ENCODE assay signal across 8 cellular contexts in the genomic region with DNA sequence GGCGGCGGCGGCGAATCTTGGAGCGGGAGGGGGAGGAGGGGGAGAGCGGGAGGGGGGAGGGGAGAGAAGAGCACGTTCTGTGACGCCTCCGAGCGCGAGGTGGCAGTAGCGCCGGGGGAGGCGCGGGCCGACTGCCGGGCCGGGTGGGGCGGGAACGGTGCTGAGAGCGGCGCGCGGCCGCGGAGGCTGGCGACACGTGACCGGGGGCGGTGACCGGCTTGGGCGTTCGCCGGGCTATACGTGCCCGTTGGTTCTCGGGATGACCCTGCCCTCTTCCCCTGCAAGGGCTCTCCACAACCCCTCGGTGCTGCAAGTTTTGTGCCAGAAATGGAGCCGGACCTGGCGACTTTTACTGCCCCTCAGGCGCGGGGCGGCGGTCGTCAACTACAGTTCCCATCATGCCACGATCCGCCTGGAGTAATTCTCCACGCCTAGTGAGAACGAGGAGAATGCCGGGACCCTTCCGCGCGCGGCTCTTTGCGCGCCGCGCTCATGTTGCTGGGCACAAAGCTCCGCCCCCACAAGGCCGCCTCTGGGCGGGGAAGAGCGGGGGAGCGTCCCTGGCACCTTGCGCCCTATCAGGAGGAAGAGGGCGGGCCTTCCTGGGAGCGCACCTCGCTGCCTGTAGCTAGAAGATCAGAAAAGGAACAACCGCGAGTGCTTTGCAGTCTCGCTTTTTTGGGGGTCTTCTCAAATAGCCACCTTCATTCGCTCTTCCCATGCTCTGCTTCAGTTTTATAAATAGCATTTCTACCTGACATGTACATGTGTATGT. TPM values are rescaled to one million over a fixed set of nuclear protein-coding genes. Genes with fewer than 3 reads are reported as not detected.
DNase-seq lines count a peak whose midpoint lies in the region; ATAC-seq and TF ChIP-seq lines count a peak whose summit lies in the region.

A gene with protein sequence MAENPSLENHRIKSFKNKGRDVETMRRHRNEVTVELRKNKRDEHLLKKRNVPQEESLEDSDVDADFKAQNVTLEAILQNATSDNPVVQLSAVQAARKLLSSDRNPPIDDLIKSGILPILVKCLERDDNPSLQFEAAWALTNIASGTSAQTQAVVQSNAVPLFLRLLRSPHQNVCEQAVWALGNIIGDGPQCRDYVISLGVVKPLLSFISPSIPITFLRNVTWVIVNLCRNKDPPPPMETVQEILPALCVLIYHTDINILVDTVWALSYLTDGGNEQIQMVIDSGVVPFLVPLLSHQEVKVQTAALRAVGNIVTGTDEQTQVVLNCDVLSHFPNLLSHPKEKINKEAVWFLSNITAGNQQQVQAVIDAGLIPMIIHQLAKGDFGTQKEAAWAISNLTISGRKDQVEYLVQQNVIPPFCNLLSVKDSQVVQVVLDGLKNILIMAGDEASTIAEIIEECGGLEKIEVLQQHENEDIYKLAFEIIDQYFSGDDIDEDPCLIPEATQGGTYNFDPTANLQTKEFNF (minus strand): TSS at position 133 of the 775 bp plus-strand sequence. CDS start 176 bp downstream, outside the sequence.

- ATAC-seq in HG02884 (IDR thresholded peaks at IDR 0.05; ENCODE audit: unreplicated experiment) (peak; percentile 86), heart right ventricle (peak; percentile 95 to 98 (median 98)), upper lobe of right lung (peak; percentile 95)

- peak; percentile 53 for TF ChIP-seq CTCF in GM13977 (IDR thresholded peaks at IDR 0.05; ENCODE audit: extremely low read depth, insufficient read depth, missing control alignments)
- TF ChIP-seq CTCF in heart right ventricle (IDR thresholded peaks at IDR 0.05), result peak in 6 of 9 donors; percentile 8 to 46 (median 34)
- TF ChIP-seq CTCF in upper lobe of right lung (IDR thresholded peaks at IDR 0.05), result no peak

- in situ Hi-C loops in GM13977 (cut with MboI; ENCODE audit: low pct_unique_long_range_greater_than_20kb, low sequenced_read_pairs, unreplicated experiment), result no loop called here

- DNase-seq in GM13977 (ENCODE audit: low spot score), result peak; percentile 96
- peak; percentile 92 for DNase-seq in NCI-H146 treated with DMSO at 0.1 percent for 48 hours (lab: John Stamatoyannopoulos, UW; ENCODE audit: unreplicated experiment)
- DNase-seq in amniotic epithelial cell (ENCODE audit: low read depth), result peak; percentile 96
- DNase-seq in heart right ventricle, result peak; percentile 95 to 97
- DNase-seq in posterior vena cava (ENCODE audit: low spot score), result peak; percentile 98
- peak; percentile 98 for DNase-seq in upper lobe of right lung

- H3K27me3 ChIP-seq in heart right ventricle (no peaks in the 10 kb centered on the region), upper lobe of right lung (no peaks in the 10 kb centered on the region)

- intact Hi-C loops in T-helper 1 cell treated with Interleukin-12 subunit alpha and Interleukin-12 subunit beta and Interleukin-4 antibody, amounts not matched to agents 30 ng/mL and 1 ng/mL, for 36 hours (cut with micrococcal nuclease), result loop anchor here (1.0 to 5.0 kb wide), 20 partner anchors 56 to 1792 kb away; a partner anchor contains a TSS
- intact Hi-C loops in heart right ventricle (cut with DNase I), result loop anchor here in 5 of 10 donors (2.0 to 10.0 kb wide), 4 partner anchors 52 to 102 kb away; a partner anchor contains a TSS
- intact Hi-C loops in posterior vena cava (cut with DNase I), result no loop called here
- intact Hi-C loops in upper lobe of right lung (cut with DNase I), result no loop called here

- H3K4me1 ChIP-seq in heart right ventricle, result peaks cover 3 to 46% (median 33%) of the 10 kb centered on the region in 9 donors
- H3K4me1 ChIP-seq in upper lobe of right lung, result peaks cover 12% of the 10 kb centered on the region

- 0% methylated on average over 49 to 71 of the region's 71 CpGs for WGBS in heart right ventricle, 2 donors

- no peaks in the 10 kb centered on the region for H3K9me3 ChIP-seq in heart right ventricle
- H3K9me3 ChIP-seq in upper lobe of right lung, result no peaks in the 10 kb centered on the region

- peak within 1 kb of the TSS; percentile 66 to 98 (median 86) for H3K4me3 ChIP-seq in heart right ventricle
- H3K4me3 ChIP-seq in upper lobe of right lung, result peak within 1 kb of the TSS; percentile 82

- H3K36me3 ChIP-seq in heart right ventricle (no peaks in the 10 kb centered on the region), upper lobe of right lung (no peaks in the 10 kb centered on the region)

- peak within 1 kb of the TSS; percentile 88 to 99 (median 94) for H3K27ac ChIP-seq in heart right ventricle
- H3K27ac ChIP-seq in upper lobe of right lung, result peak within 1 kb of the TSS; percentile 93

RNA-seq across cellular contexts. Expression of the gene that starts here (rescaled TPM):
- 42.4 and 42.8 TPM in 2 replicates for total RNA-seq in T-helper 1 cell treated with Interleukin-12 subunit alpha and Interleukin-12 subunit beta and Interleukin-4 antibody, amounts not matched to agents 30 ng/mL and 1 ng/mL, for 36 hours
- total RNA-seq in heart right ventricle (10 to 100 TPM; 47.7 to 79.1 (median 56.7) TPM), posterior vena cava (10 to 100 TPM; 38.0 to 54.4 TPM), upper lobe of right lung (35.7 TPM)
- 10 to 100 TPM; 22.5 to 31.5 TPM for polyA plus RNA-seq in heart right ventricle

Comparison
In these comparisons a context has a peak if more than half of its experiments do, and no peak if none do; other contexts are left out.
1. Peak in every context shown above with its lines: DNase-seq, ATAC-seq, H3K4me3 ChIP-seq and H3K27ac ChIP-seq.